In genomic region chr12:62537544-62537943, GRCh38 we compare ENCODE assay signal across 12 cellular contexts.
DNase-seq lines count a peak whose midpoint lies in the region; ATAC-seq, FAIRE-seq and TF ChIP-seq lines count a peak whose summit lies in the region.
"Had no signal": no experiment of that assay in that cellular context is flagged by ENCODE, and none has a peak within 500 bp of the region (broad histone marks: within the 10 kb centered on the region; RNA-seq: fewer than 3 reads in every experiment).

No MANE protein-coding gene starts in this region.

- H3K27me3 Mint-ChIP-seq in CD14-positive monocyte (ENCODE audit: low read depth in 3 of 3): no peaks in the 10 kb centered on the region
- H3K27me3 Mint-ChIP-seq in activated T-helper 2 cell treated with anti-CD3 and anti-CD28 coated beads, Interferon-gamma antibody, Interleukin-2, Interleukin-4, amounts not matched to agents 10 μg/mL and 5 μg/mL and 100 μg/mL, durations not matched to agents 14 hours and 24 hours and 36 hours (ENCODE audit: low read depth): no peaks in the 10 kb centered on the region

- no peaks in the 10 kb centered on the region for H3K27me3 ChIP-seq in right cardiac atrium (ENCODE audit: control insufficient read depth, insufficient read depth)

- no peak overlapping the region for H3K4me3 Mint-ChIP-seq in CD14-positive monocyte
- no peak overlapping the region for H3K4me3 Mint-ChIP-seq in activated T-helper 2 cell treated with anti-CD3 and anti-CD28 coated beads, Interferon-gamma antibody, Interleukin-2, Interleukin-4, amounts not matched to agents 10 μg/mL and 5 μg/mL and 100 μg/mL, durations not matched to agents 14 hours and 24 hours and 36 hours (ENCODE audit: low read depth)

- no peak overlapping the region for H3K4me3 ChIP-seq in right cardiac atrium (ENCODE audit: low read length)
- H3K4me3 ChIP-seq: mucosa of descending colon had no signal

- TF ChIP-seq CTCF in CD14-positive monocyte (IDR thresholded peaks at IDR 0.05): no peak

- peaks cover 3% of the 10 kb centered on the region for H3K4me1 Mint-ChIP-seq in CD14-positive monocyte
- peaks cover 8% of the 10 kb centered on the region for H3K4me1 Mint-ChIP-seq in activated T-helper 2 cell treated with anti-CD3 and anti-CD28 coated beads, Interferon-gamma antibody, Interleukin-2, Interleukin-4, amounts not matched to agents 10 μg/mL and 5 μg/mL and 100 μg/mL, durations not matched to agents 14 hours and 24 hours and 36 hours (ENCODE audit: low read depth)

- H3K4me1 ChIP-seq in right cardiac atrium (ENCODE audit: control insufficient read depth, insufficient read depth, low read length): no peaks in the 10 kb centered on the region

- 63% methylated on average over 2 of the region's 2 CpGs for WGBS in right cardiac atrium

- intact Hi-C loops in right cardiac atrium (cut with DNase I): no loop called here
- intact Hi-C loops in CD14-positive monocyte (cut with micrococcal nuclease): no loop called here
- intact Hi-C loops in activated T-helper 2 cell treated with anti-CD3 and anti-CD28 coated beads, Interferon-gamma antibody, Interleukin-2, Interleukin-4, amounts not matched to agents 10 μg/mL and 5 μg/mL and 100 μg/mL, durations not matched to agents 14 hours and 24 hours and 36 hours (cut with micrococcal nuclease): no loop called here

- peak; percentile 28 for DNase-seq in HS-5 (ENCODE audit: low read depth)
- peak; percentile 45 for DNase-seq in amniotic stem cell (lab: John Stamatoyannopoulos, UW)
- DNase-seq in right cardiac atrium: peak; percentile 35 to 61 (median 37)
- no peak for DNase-seq in CD14-positive monocyte (ENCODE audit: low spot score)
- DNase-seq in activated T-helper 2 cell treated with anti-CD3 and anti-CD28 coated beads, Interferon-gamma antibody, Interleukin-2, Interleukin-4, amounts not matched to agents 10 μg/mL and 5 μg/mL and 100 μg/mL, durations not matched to agents 14 hours and 24 hours and 36 hours (ENCODE audit: low spot score): no peak
- DNase-seq in cortex of kidney (lab: John Stamatoyannopoulos, UW): no peak
- DNase-seq: activated CD8-positive, alpha-beta memory T cell treated with anti-CD3 and anti-CD28 coated beads for 24 hours; Caco-2; MM.1S had no signal

- peak; percentile 45 to 65 for ATAC-seq in right cardiac atrium
- no peak for ATAC-seq in GM21723 (IDR thresholded peaks at IDR 0.05; ENCODE audit: unreplicated experiment)
- ATAC-seq: mucosa of descending colon had no signal

- H3K27ac ChIP-seq in right cardiac atrium (ENCODE audit: low read length): no peak overlapping the region

- FAIRE-seq in A204.1 (lab: Jason Lieb, UNC): peak; percentile 64

- peaks cover 51 to 73% of the 10 kb centered on the region in 2 donors for H3K36me3 Mint-ChIP-seq in CD14-positive monocyte
- peaks cover 50% of the 10 kb centered on the region for H3K36me3 Mint-ChIP-seq in activated T-helper 2 cell treated with anti-CD3 and anti-CD28 coated beads, Interferon-gamma antibody, Interleukin-2, Interleukin-4, amounts not matched to agents 10 μg/mL and 5 μg/mL and 100 μg/mL, durations not matched to agents 14 hours and 24 hours and 36 hours (ENCODE audit: low read depth)

- H3K9me3 Mint-ChIP-seq in CD14-positive monocyte: no peaks in the 10 kb centered on the region
- no peaks in the 10 kb centered on the region for H3K9me3 Mint-ChIP-seq in activated T-helper 2 cell treated with anti-CD3 and anti-CD28 coated beads, Interferon-gamma antibody, Interleukin-2, Interleukin-4, amounts not matched to agents 10 μg/mL and 5 μg/mL and 100 μg/mL, durations not matched to agents 14 hours and 24 hours and 36 hours

- H3K9me3 ChIP-seq in right cardiac atrium (ENCODE audit: control insufficient read depth, low read length): no peaks in the 10 kb centered on the region
- H3K9me3 ChIP-seq: Caco-2, mucosa of descending colon had no signal

- H3K27ac Mint-ChIP-seq in CD14-positive monocyte: peak overlapping the region in 3 of 7 donors; percentile 18 to 73 (median 64)
- no peak overlapping the region for H3K27ac Mint-ChIP-seq in activated T-helper 2 cell treated with anti-CD3 and anti-CD28 coated beads, Interferon-gamma antibody, Interleukin-2, Interleukin-4, amounts not matched to agents 10 μg/mL and 5 μg/mL and 100 μg/mL, durations not matched to agents 14 hours and 24 hours and 36 hours

Comparison
In these comparisons a context has a peak if more than half of its experiments do, and no peak if none do; other contexts are left out.
1. DNase-seq: peak in HS-5 (single experiment), amniotic stem cell (single experiment) and right cardiac atrium (3 of 3); none in CD14-positive monocyte (single experiment), activated T-helper 2 cell treated with anti-CD3 and anti-CD28 coated beads, Interferon-gamma antibody, Interleukin-2, Interleukin-4, amounts not matched to agents 10 μg/mL and 5 μg/mL and 100 μg/mL, durations not matched to agents 14 hours and 24 hours and 36 hours (single experiment) and cortex of kidney (single experiment).